ENCODE assay signal across 7 cellular contexts in genomic region chr20:58870293-58871014, GRCh38. TPM values are rescaled to one million over a fixed set of nuclear protein-coding genes. Genes with fewer than 3 reads are reported as not detected.
A peak's percentile ranks its signal among the peaks of the same experiment; 100 is the strongest.
DNase-seq lines count a peak whose midpoint lies in the region; ATAC-seq and TF ChIP-seq lines count a peak whose summit lies in the region.

No MANE protein-coding gene starts in this region.

- TF ChIP-seq POLR2A in heart left ventricle (IDR thresholded peaks at IDR 0.05) (no peak), prostate gland (IDR thresholded peaks at IDR 0.05) (no peak)

- H3K9ac ChIP-seq in Loucy (ENCODE audit: low read depth, low read length, poor library complexity, severe bottlenecking) (no peak overlapping the region), adipocyte (ENCODE audit: low read length) (no peak overlapping the region)

- intact Hi-C loops in heart left ventricle (cut with DNase I) (loop anchor here (1.0 to 10.0 kb wide), 15 partner anchors 174 to 587 kb away; partner anchors contain the start of gene PRELID3B (in 1 of the 10)), prostate gland (cut with DNase I) (loop anchor here (2.0 kb wide), 1 partner anchor 586 kb away; no protein-coding TSS in a partner anchor)

- no peak overlapping the region for H3K4me2 ChIP-seq in Loucy (ENCODE audit: low read depth, low read length, poor library complexity, severe bottlenecking)

- no peaks in the 10 kb centered on the region for H3K36me3 ChIP-seq in Loucy (ENCODE audit: insufficient read depth, low read length)
- no peaks in the 10 kb centered on the region for H3K36me3 ChIP-seq in adipocyte (ENCODE audit: control insufficient read depth, insufficient read depth, low read length, severe bottlenecking)
- H3K36me3 ChIP-seq in heart left ventricle: no peaks in the 10 kb centered on the region
- no peaks in the 10 kb centered on the region for H3K36me3 ChIP-seq in prostate gland

- ATAC-seq in heart left ventricle (peak; percentile 59 to 90 (median 86)), GM19463 (IDR thresholded peaks at IDR 0.05; ENCODE audit: unreplicated experiment) (no peak)

- H3K79me2 ChIP-seq in Loucy (ENCODE audit: insufficient read depth, low read length): no peaks in the 10 kb centered on the region

- WGBS in heart left ventricle, 4 donors: 49 to 58% (median 53%) methylated on average over 7 of the region's 7 CpGs
- 44% methylated on average over 7 of the region's 7 CpGs for WGBS in prostate gland

- H3K27me3 ChIP-seq in Loucy (ENCODE audit: insufficient read depth, low read length, poor library complexity, severe bottlenecking) (no peaks in the 10 kb centered on the region), adipocyte (replicated peaks; ENCODE audit: control insufficient read depth, insufficient read depth, low read length) (no peaks in the 10 kb centered on the region), heart left ventricle (no peaks in the 10 kb centered on the region), prostate gland (replicated peaks; ENCODE audit: insufficient read depth) (no peaks in the 10 kb centered on the region)

- in situ Hi-C loops in SK-MEL-5 (cut with HindIII; ENCODE audit: low pct_unique_long_range_greater_than_20kb, low sequenced_read_pairs): no loop called here

- no peak overlapping the region; the same call in 1 of the 2 replicates for H2AFZ ChIP-seq in Loucy (ENCODE audit: low read length)

- no peaks in the 10 kb centered on the region for H4K20me1 ChIP-seq in Loucy (ENCODE audit: insufficient read depth, low read length, poor library complexity, severe bottlenecking)

- no peaks in the 10 kb centered on the region for H3F3A ChIP-seq in Loucy (ENCODE audit: low read depth)

- DNase-seq in GM03348 (ENCODE audit: low spot score): peak; percentile 86
- peak; percentile 82 for DNase-seq in SK-MEL-5 (ENCODE audit: low read depth, low spot score)
- peak; percentile 87 for DNase-seq in adipocyte (ENCODE audit: low read depth)
- peak; percentile 64 to 80 (median 67) for DNase-seq in heart left ventricle
- DNase-seq in prostate gland (ENCODE audit: low spot score): peak; percentile 63

- H3K4me3 ChIP-seq in Loucy (ENCODE audit: low read length, poor library complexity, severe bottlenecking) (no peak overlapping the region), adipocyte (ENCODE audit: low read length) (no peak overlapping the region), heart left ventricle (no peak overlapping the region), prostate gland (no peak overlapping the region)

- no peaks in the 10 kb centered on the region for H3K9me2 ChIP-seq in Loucy (replicated peaks; ENCODE audit: low read depth, low read length)

- no peaks in the 10 kb centered on the region for H3K4me1 ChIP-seq in Loucy (ENCODE audit: insufficient read depth, low read length, poor library complexity, severe bottlenecking)
- H3K4me1 ChIP-seq in adipocyte (ENCODE audit: control insufficient read depth, insufficient read depth, low read length): peaks cover 14% of the 10 kb centered on the region
- peaks cover 0 to 8% (median 0%) of the 10 kb centered on the region in 12 donors for H3K4me1 ChIP-seq in heart left ventricle
- no peaks in the 10 kb centered on the region for H3K4me1 ChIP-seq in prostate gland (replicated peaks)

- peak; percentile 88 for TF ChIP-seq CTCF in Loucy (conservative IDR thresholded peaks at IDR 0.05; ENCODE audit: low read length)
- TF ChIP-seq CTCF in heart left ventricle (IDR thresholded peaks at IDR 0.05): peak; percentile 80 to 94 (median 91)
- peak; percentile 63 to 86 (median 83) for TF ChIP-seq CTCF in prostate gland (IDR thresholded peaks at IDR 0.05)

- H3K27ac ChIP-seq in heart left ventricle (no peak overlapping the region), prostate gland (no peak overlapping the region)

- H3K9me3 ChIP-seq in Loucy (ENCODE audit: insufficient read depth, low read depth, low read length): no peaks in the 10 kb centered on the region
- H3K9me3 ChIP-seq in adipocyte (ENCODE audit: control insufficient read depth, low read length): no peaks in the 10 kb centered on the region
- H3K9me3 ChIP-seq in heart left ventricle: no peaks in the 10 kb centered on the region
- no peaks in the 10 kb centered on the region for H3K9me3 ChIP-seq in prostate gland

RNA-seq across cellular contexts. Expression of gene GNAS, which starts 17.9 kb away (rescaled TPM):
- total RNA-seq in SK-MEL-5 (2014; rRNA removed; shearing (Covaris generic)): 589 and 602 TPM in 2 replicates
- 1,220 and 1,461 TPM in 2 replicates for polyA plus RNA-seq in SK-MEL-5 (2015; cell fraction: cytosol; rRNA removed)
- polyA plus RNA-seq in SK-MEL-5 (2015; cell fraction: nucleus; rRNA removed): 382 and 411 TPM in 2 replicates
- total RNA-seq in heart left ventricle (1,000 to 10,000 TPM; 1,430 to 2,119 (median 1,604) TPM), prostate gland (100 to 1,000 TPM; 644 to 900 TPM)
- 1,000 to 10,000 TPM; 1,246 to 2,999 TPM for polyA plus RNA-seq in heart left ventricle

RNA-seq across cellular contexts. Expression of gene GNAS-AS1, which starts 19.8 kb away (rescaled TPM):
- 0.55 and 0.90 TPM in 2 replicates for total RNA-seq in SK-MEL-5 (2014; rRNA removed; shearing (Covaris generic))
- 0.10 and 1.3 TPM in 2 replicates for polyA plus RNA-seq in SK-MEL-5 (2015; cell fraction: cytosol; rRNA removed)
- 0.75 TPM in 1 of 2 replicates, not detected in the other for polyA plus RNA-seq in SK-MEL-5 (2015; cell fraction: nucleus; rRNA removed)
- total RNA-seq in heart left ventricle (under 1 TPM in 7 of 9 donors, not detected in 2; 0.22 to 0.79 (median 0.29) TPM), prostate gland (1 to 10 TPM in 1 of 2 donors, under 1 TPM in 1; 0.50 to 1.8 TPM)
- polyA plus RNA-seq in heart left ventricle: under 1 TPM; 0.17 to 0.91 TPM
